Comparison of ENCODE assay signal across 8 cellular contexts in genomic region chr19:47130589-47131168, GRCh38. TPM values are rescaled to one million over a fixed set of nuclear protein-coding genes. Genes with fewer than 3 reads are reported as not detected.
DNase-seq lines count a peak whose midpoint lies in the region; ATAC-seq, FAIRE-seq and TF ChIP-seq lines count a peak whose summit lies in the region.

Gene SAE1, plus strand, starts transcription at chr19:47130835. Its CDS starts 96 bp downstream, at chr19:47130931.

- H3K9me3 ChIP-seq in kidney (ENCODE audit: control insufficient read depth in 1 of 2, low read length in 2 of 2) = no peaks in the 10 kb centered on the region

- peak; percentile 79 for TF ChIP-seq CTCF in chondrocyte (IDR thresholded peaks at IDR 0.05)
- TF ChIP-seq CTCF in kidney (IDR thresholded peaks at IDR 0.05; ENCODE audit: borderline replicate concordance, extremely low read depth, insufficient read depth) = peak; percentile 56

- no peaks in the 10 kb centered on the region for H3K36me3 ChIP-seq in kidney (ENCODE audit: control insufficient read depth in 1 of 2, insufficient read depth in 2 of 2, low read length in 2 of 2)

- H3K27ac ChIP-seq in kidney (ENCODE audit: low read depth in 2 of 2, low read length in 2 of 2) = peak within 1 kb of the TSS; percentile 81 to 89

- peaks cover 44% of the 10 kb centered on the region for H3K4me1 Mint-ChIP-seq in chondrocyte (ENCODE audit: low read depth)

- peaks cover 4% of the 10 kb centered on the region for H3K9me3 Mint-ChIP-seq in chondrocyte (ENCODE audit: low read depth)

- no peaks in the 10 kb centered on the region for H3K4me1 ChIP-seq in kidney (ENCODE audit: control insufficient read depth in 1 of 2, insufficient read depth in 1 of 2, low read depth in 1 of 2, low read length in 2 of 2)

- ATAC-seq in GM19035 (IDR thresholded peaks at IDR 0.05; ENCODE audit: unreplicated experiment) (peak; percentile 83), HG03378 (IDR thresholded peaks at IDR 0.05; ENCODE audit: unreplicated experiment) (peak; percentile 68)

- peak within 1 kb of the TSS; percentile 99 for H3K4me3 Mint-ChIP-seq in chondrocyte (ENCODE audit: unreplicated experiment)

- intact Hi-C loops in kidney (cut with DNase I) = no loop called here

- DNase-seq in AG20443 (ENCODE audit: low spot score) (peak; percentile 98), NCI-H460 (ENCODE audit: extremely low read depth, low read depth) (peak; percentile 94), chondrocyte (ENCODE audit: low spot score) (peak; percentile 98), kidney (peak; percentile 98)
- DNase-seq in activated CD4-positive, CD25-positive, alpha-beta regulatory T cell treated with anti-CD3 and anti-CD28 coated beads, Interleukin-2, amount 50 U/mL, for 72 hours = peak; percentile 95
- peak; percentile 95 for DNase-seq in stimulated activated CD4-positive, alpha-beta T cell treated with anti-CD3 and anti-CD28 coated beads, Interleukin-15, amount 100 ng/mL, for 24 hours

- no peaks in the 10 kb centered on the region for H3K27me3 Mint-ChIP-seq in chondrocyte (ENCODE audit: low read depth)

- H3K27ac Mint-ChIP-seq in chondrocyte (ENCODE audit: unreplicated experiment) = peak within 1 kb of the TSS; percentile 98

- no peak for FAIRE-seq in kidney (lab: Jason Lieb, UNC)

- peaks cover 7% of the 10 kb centered on the region for H3K36me3 Mint-ChIP-seq in chondrocyte (ENCODE audit: low read depth)

- peak within 1 kb of the TSS; percentile 30 to 80 for H3K9ac ChIP-seq in kidney (ENCODE audit: low read length in 2 of 2)

- peak within 1 kb of the TSS; percentile 55 to 91 for H3K4me3 ChIP-seq in kidney (ENCODE audit: low read length in 2 of 2)

RNA-seq across cellular contexts. Expression of gene SAE1, which starts in this region (rescaled TPM):
- total RNA-seq in NCI-H460 (2014; rRNA removed; shearing (Covaris generic)) = 66.4 and 71.3 TPM in 2 replicates
- 122 and 125 TPM in 2 replicates for polyA plus RNA-seq in NCI-H460 (2014; cell fraction: nucleus; rRNA removed)
- total RNA-seq in chondrocyte (91.2 to 107 TPM (median 95.7 TPM) in 3 replicates), kidney (49.4 TPM)
- polyA plus RNA-seq in kidney (ENCODE audit: insufficient read depth, low read depth, low replicate concordance) = 39.5 TPM

Comparison
In these comparisons a context has a peak if more than half of its experiments do, and no peak if none do; other contexts are left out.
1. Peak in every context shown above with its lines: DNase-seq, ATAC-seq, H3K4me3 ChIP-seq and H3K27ac ChIP-seq.